In the genomic region with DNA sequence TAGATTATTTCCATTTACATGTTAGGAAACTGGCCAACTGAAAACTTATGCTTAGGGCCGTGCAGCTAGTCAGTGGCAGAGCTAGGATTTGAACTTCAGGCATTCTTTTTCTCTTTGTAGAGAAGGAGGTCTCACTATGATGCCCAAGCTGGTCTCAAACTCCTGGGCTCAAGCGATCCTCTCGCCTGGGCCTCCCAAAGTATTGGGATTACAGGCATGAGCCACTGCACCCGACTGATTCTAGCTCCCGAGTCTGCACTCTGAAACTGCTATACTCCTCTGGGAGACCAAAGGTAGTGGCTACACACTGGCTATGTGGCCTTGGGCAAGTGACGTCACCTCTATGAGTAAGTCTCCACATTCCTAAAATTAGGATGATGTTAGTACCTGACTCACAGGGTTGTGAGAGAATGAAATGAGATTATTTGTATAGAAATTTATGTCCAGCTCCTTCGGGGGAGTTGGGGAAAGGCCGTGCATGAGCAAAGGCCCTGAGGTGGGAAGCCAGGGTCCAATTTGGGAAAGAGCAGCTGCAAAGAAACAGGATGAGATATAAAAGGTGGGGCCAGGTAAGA, we compare ENCODE assay signal across 1 cellular context.
A peak's percentile ranks its signal among the peaks of the same experiment; 100 is the strongest.
TF ChIP-seq lines count a peak whose summit lies in the region.

No MANE protein-coding gene starts in this region.

TF ChIP-seq in HepG2, 621 proteins besides CTCF, POLR2A, EP300 and RAD21 (continued from another document and continues in another):
- TF ChIP-seq, protein P1, sequence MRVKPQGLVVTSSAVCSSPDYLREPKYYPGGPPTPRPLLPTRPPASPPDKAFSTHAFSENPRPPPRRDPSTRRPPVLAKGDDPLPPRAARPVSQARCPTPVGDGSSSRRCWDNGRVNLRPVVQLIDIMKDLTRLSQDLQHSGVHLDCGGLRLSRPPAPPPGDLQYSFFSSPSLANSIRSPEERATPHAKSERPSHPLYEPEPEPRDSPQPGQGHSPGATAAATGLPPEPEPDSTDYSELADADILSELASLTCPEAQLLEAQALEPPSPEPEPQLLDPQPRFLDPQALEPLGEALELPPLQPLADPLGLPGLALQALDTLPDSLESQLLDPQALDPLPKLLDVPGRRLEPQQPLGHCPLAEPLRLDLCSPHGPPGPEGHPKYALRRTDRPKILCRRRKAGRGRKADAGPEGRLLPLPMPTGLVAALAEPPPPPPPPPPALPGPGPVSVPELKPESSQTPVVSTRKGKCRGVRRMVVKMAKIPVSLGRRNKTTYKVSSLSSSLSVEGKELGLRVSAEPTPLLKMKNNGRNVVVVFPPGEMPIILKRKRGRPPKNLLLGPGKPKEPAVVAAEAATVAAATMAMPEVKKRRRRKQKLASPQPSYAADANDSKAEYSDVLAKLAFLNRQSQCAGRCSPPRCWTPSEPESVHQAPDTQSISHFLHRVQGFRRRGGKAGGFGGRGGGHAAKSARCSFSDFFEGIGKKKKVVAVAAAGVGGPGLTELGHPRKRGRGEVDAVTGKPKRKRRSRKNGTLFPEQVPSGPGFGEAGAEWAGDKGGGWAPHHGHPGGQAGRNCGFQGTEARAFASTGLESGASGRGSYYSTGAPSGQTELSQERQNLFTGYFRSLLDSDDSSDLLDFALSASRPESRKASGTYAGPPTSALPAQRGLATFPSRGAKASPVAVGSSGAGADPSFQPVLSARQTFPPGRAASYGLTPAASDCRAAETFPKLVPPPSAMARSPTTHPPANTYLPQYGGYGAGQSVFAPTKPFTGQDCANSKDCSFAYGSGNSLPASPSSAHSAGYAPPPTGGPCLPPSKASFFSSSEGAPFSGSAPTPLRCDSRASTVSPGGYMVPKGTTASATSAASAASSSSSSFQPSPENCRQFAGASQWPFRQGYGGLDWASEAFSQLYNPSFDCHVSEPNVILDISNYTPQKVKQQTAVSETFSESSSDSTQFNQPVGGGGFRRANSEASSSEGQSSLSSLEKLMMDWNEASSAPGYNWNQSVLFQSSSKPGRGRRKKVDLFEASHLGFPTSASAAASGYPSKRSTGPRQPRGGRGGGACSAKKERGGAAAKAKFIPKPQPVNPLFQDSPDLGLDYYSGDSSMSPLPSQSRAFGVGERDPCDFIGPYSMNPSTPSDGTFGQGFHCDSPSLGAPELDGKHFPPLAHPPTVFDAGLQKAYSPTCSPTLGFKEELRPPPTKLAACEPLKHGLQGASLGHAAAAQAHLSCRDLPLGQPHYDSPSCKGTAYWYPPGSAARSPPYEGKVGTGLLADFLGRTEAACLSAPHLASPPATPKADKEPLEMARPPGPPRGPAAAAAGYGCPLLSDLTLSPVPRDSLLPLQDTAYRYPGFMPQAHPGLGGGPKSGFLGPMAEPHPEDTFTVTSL (CRISPR knock-in tag; IDR thresholded peaks at IDR 0.05; ENCODE audit: borderline replicate concordance): no peak
- TF ChIP-seq STAT5B (CRISPR knock-in tag; IDR thresholded peaks at IDR 0.05) (no peak), ZNF124 (CRISPR knock-in tag; IDR thresholded peaks at IDR 0.05) (no peak), SOX13 (IDR thresholded peaks at IDR 0.05) (no peak), SOX13 (CRISPR knock-in tag; conservative IDR thresholded peaks at IDR 0.05 in 1 of 2, IDR thresholded peaks at IDR 0.05 in 1 of 2) (peak in 1 of 2 experiments; percentile 5; a peak in 1 of 4 replicates), NFE2L2 (IDR thresholded peaks at IDR 0.05; ENCODE audit: low read length) (no peak), FOXC1 (CRISPR knock-in tag; IDR thresholded peaks at IDR 0.05; ENCODE audit: borderline replicate concordance) (no peak), ZNF614 (CRISPR knock-in tag; IDR thresholded peaks at IDR 0.05; ENCODE audit: borderline replicate concordance) (no peak), DR1 (CRISPR knock-in tag; IDR thresholded peaks at IDR 0.05) (no peak), TBL1XR1 (IDR thresholded peaks at IDR 0.05; ENCODE audit: borderline replicate concordance, low read length, partially characterized antibody) (peak; percentile 24), THAP11 (CRISPR knock-in tag; IDR thresholded peaks at IDR 0.05) (no peak), ZNF274 (CRISPR knock-in tag; IDR thresholded peaks at IDR 0.05) (no peak), ELF1 (CRISPR knock-in tag; IDR thresholded peaks at IDR 0.05) (no peak), ARHGAP35 (CRISPR knock-in tag; IDR thresholded peaks at IDR 0.05; ENCODE audit: borderline replicate concordance) (no peak), ZSCAN31 (CRISPR knock-in tag; IDR thresholded peaks at IDR 0.05; ENCODE audit: low read depth) (no peak), ZMYM3 (CRISPR knock-in tag; IDR thresholded peaks at IDR 0.05) (0 out of 2 replicates have a peak, but pooled peaks have one; percentile 61), MYNN (CRISPR knock-in tag; IDR thresholded peaks at IDR 0.05; ENCODE audit: low read depth) (no peak), NCOR1 (IDR thresholded peaks at IDR 0.05; ENCODE audit: borderline replicate concordance, low read length) (no peak), REXO4 (CRISPR knock-in tag; IDR thresholded peaks at IDR 0.05; ENCODE audit: borderline replicate concordance) (no peak), ZNF350 (CRISPR knock-in tag; IDR thresholded peaks at IDR 0.05; ENCODE audit: borderline replicate concordance, low read depth) (no peak), HMGA1 (CRISPR knock-in tag; conservative IDR thresholded peaks at IDR 0.05) (no peak)
- TF ChIP-seq, protein P2, sequence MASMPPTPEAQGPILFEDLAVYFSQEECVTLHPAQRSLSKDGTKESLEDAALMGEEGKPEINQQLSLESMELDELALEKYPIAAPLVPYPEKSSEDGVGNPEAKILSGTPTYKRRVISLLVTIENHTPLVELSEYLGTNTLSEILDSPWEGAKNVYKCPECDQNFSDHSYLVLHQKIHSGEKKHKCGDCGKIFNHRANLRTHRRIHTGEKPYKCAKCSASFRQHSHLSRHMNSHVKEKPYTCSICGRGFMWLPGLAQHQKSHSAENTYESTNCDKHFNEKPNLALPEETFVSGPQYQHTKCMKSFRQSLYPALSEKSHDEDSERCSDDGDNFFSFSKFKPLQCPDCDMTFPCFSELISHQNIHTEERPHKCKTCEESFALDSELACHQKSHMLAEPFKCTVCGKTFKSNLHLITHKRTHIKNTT (CRISPR knock-in tag; IDR thresholded peaks at IDR 0.05): no peak
- TF ChIP-seq, protein P3, sequence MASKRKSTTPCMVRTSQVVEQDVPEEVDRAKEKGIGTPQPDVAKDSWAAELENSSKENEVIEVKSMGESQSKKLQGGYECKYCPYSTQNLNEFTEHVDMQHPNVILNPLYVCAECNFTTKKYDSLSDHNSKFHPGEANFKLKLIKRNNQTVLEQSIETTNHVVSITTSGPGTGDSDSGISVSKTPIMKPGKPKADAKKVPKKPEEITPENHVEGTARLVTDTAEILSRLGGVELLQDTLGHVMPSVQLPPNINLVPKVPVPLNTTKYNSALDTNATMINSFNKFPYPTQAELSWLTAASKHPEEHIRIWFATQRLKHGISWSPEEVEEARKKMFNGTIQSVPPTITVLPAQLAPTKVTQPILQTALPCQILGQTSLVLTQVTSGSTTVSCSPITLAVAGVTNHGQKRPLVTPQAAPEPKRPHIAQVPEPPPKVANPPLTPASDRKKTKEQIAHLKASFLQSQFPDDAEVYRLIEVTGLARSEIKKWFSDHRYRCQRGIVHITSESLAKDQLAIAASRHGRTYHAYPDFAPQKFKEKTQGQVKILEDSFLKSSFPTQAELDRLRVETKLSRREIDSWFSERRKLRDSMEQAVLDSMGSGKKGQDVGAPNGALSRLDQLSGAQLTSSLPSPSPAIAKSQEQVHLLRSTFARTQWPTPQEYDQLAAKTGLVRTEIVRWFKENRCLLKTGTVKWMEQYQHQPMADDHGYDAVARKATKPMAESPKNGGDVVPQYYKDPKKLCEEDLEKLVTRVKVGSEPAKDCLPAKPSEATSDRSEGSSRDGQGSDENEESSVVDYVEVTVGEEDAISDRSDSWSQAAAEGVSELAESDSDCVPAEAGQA (IDR thresholded peaks at IDR 0.05; ENCODE audit: low read depth): no peak
- TF ChIP-seq, protein P3 (CRISPR knock-in tag; IDR thresholded peaks at IDR 0.05; ENCODE audit: borderline replicate concordance): no peak
- TF ChIP-seq, protein P4, sequence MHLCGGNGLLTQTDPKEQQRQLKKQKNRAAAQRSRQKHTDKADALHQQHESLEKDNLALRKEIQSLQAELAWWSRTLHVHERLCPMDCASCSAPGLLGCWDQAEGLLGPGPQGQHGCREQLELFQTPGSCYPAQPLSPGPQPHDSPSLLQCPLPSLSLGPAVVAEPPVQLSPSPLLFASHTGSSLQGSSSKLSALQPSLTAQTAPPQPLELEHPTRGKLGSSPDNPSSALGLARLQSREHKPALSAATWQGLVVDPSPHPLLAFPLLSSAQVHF (CRISPR knock-in tag; IDR thresholded peaks at IDR 0.05): no peak
- TF ChIP-seq, protein P5, sequence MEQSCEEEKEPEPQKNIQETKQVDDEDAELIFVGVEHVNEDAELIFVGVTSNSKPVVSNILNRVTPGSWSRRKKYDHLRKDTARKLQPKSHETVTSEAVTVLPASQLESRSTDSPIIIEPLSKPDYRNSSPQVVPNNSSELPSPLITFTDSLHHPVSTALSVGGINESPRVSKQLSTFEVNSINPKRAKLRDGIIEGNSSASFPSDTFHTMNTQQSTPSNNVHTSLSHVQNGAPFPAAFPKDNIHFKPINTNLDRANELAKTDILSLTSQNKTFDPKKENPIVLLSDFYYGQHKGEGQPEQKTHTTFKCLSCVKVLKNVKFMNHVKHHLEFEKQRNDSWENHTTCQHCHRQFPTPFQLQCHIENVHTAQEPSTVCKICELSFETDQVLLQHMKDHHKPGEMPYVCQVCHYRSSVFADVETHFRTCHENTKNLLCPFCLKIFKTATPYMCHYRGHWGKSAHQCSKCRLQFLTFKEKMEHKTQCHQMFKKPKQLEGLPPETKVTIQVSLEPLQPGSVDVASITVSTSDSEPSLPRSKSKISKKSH (CRISPR knock-in tag; IDR thresholded peaks at IDR 0.05; ENCODE audit: borderline replicate concordance): no peak
- TF ChIP-seq, protein P6, sequence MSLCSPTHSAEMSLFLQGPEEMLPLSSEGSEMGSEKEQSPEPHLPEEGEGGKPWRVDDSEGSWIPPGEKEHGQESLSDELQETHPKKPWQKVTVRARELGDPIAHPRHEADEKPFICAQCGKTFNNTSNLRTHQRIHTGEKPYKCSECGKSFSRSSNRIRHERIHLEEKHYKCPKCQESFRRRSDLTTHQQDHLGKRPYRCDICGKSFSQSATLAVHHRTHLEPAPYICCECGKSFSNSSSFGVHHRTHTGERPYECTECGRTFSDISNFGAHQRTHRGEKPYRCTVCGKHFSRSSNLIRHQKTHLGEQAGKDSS (CRISPR knock-in tag; IDR thresholded peaks at IDR 0.05; ENCODE audit: borderline replicate concordance, low read depth): no peak
- TF ChIP-seq, protein P7, sequence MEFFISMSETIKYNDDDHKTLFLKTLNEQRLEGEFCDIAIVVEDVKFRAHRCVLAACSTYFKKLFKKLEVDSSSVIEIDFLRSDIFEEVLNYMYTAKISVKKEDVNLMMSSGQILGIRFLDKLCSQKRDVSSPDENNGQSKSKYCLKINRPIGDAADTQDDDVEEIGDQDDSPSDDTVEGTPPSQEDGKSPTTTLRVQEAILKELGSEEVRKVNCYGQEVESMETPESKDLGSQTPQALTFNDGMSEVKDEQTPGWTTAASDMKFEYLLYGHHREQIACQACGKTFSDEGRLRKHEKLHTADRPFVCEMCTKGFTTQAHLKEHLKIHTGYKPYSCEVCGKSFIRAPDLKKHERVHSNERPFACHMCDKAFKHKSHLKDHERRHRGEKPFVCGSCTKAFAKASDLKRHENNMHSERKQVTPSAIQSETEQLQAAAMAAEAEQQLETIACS (CRISPR knock-in tag; IDR thresholded peaks at IDR 0.05): no peak
- TF ChIP-seq, protein P8, sequence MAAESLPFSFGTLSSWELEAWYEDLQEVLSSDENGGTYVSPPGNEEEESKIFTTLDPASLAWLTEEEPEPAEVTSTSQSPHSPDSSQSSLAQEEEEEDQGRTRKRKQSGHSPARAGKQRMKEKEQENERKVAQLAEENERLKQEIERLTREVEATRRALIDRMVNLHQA (CRISPR knock-in tag; IDR thresholded peaks at IDR 0.05): no peak
- TF ChIP-seq, protein P9, sequence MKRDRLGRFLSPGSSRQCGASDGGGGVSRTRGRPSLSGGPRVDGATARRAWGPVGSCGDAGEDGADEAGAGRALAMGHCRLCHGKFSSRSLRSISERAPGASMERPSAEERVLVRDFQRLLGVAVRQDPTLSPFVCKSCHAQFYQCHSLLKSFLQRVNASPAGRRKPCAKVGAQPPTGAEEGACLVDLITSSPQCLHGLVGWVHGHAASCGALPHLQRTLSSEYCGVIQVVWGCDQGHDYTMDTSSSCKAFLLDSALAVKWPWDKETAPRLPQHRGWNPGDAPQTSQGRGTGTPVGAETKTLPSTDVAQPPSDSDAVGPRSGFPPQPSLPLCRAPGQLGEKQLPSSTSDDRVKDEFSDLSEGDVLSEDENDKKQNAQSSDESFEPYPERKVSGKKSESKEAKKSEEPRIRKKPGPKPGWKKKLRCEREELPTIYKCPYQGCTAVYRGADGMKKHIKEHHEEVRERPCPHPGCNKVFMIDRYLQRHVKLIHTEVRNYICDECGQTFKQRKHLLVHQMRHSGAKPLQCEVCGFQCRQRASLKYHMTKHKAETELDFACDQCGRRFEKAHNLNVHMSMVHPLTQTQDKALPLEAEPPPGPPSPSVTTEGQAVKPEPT (CRISPR knock-in tag; IDR thresholded peaks at IDR 0.05; ENCODE audit: low read depth): no peak
- TF ChIP-seq, protein P10, sequence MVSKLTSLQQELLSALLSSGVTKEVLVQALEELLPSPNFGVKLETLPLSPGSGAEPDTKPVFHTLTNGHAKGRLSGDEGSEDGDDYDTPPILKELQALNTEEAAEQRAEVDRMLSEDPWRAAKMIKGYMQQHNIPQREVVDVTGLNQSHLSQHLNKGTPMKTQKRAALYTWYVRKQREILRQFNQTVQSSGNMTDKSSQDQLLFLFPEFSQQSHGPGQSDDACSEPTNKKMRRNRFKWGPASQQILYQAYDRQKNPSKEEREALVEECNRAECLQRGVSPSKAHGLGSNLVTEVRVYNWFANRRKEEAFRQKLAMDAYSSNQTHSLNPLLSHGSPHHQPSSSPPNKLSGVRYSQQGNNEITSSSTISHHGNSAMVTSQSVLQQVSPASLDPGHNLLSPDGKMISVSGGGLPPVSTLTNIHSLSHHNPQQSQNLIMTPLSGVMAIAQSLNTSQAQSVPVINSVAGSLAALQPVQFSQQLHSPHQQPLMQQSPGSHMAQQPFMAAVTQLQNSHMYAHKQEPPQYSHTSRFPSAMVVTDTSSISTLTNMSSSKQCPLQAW (CRISPR knock-in tag; IDR thresholded peaks at IDR 0.05): no peak; the same call in 1 of the 2 replicates
